Comparison of ENCODE assay signal across 1 cellular context in genomic region chr2:219472629-219473187, GRCh38.
TF ChIP-seq lines count a peak whose summit lies in the region.

No MANE protein-coding gene starts in this region.

TF ChIP-seq in IMR-90, 13 proteins besides CTCF, POLR2A, EP300 and RAD21 (continued from another document):
- TF ChIP-seq MXI1 (IDR thresholded peaks at IDR 0.05; ENCODE audit: borderline replicate concordance, low read depth, low read length) = no peak
- no peak for TF ChIP-seq CEBPB (IDR thresholded peaks at IDR 0.05; ENCODE audit: low read depth, low read length)
- TF ChIP-seq USF2 (IDR thresholded peaks at IDR 0.05; ENCODE audit: low read depth, low read length) = no peak
